In the genomic region with DNA sequence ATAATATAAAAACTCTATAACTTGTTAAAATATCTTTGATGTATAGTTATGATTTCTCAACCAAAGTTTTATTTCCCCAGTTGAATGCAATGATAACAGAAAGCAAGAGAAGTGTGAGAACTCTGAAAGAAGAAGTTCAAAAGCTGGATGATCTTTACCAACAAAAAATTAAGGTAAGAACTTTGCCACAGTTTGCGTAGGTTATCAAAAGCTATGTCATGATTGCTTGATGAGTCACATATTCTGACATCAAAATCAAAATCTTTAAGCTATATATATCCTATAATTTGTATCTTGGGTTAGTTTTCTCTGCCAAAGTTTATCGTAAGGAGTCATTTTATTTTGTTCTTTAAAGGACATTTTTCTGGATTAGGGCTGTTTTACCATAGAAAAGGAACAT, we compare ENCODE assay signal across 17 cellular contexts. TPM values are rescaled to one million over a fixed set of nuclear protein-coding genes. Genes with fewer than 3 reads are reported as not detected.
DNase-seq lines count a peak whose midpoint lies in the region; ATAC-seq and FAIRE-seq lines count a peak whose summit lies in the region.
"Had no signal": no experiment of that assay in that cellular context is flagged by ENCODE, and none has a peak within 500 bp of the region (broad histone marks: within the 10 kb centered on the region; RNA-seq: fewer than 3 reads in every experiment).

No MANE protein-coding gene starts in this region.

- H3K27me3 ChIP-seq in effector memory CD4-positive, alpha-beta T cell (replicated peaks; ENCODE audit: control insufficient read depth, insufficient read depth, low read length, poor library complexity, severe bottlenecking): no peaks in the 10 kb centered on the region
- H3K27me3 ChIP-seq in small intestine (ENCODE audit: control insufficient read depth in 2 of 2, insufficient read depth in 2 of 2, low read length in 2 of 2): no peaks in the 10 kb centered on the region
- H3K27me3 ChIP-seq: hepatocyte, SJSA1 had no signal

- peaks cover 30% of the 10 kb centered on the region for H3K4me1 ChIP-seq in effector memory CD4-positive, alpha-beta T cell (ENCODE audit: control insufficient read depth, insufficient read depth, low read length, poor library complexity, severe bottlenecking)
- peaks cover 0 to 6% of the 10 kb centered on the region in 2 donors for H3K4me1 ChIP-seq in small intestine (ENCODE audit: control insufficient read depth in 2 of 2, insufficient read depth in 1 of 2, low read depth in 1 of 2, low read length in 1 of 2)
- H3K4me1 ChIP-seq: SJSA1 had no signal

- WGBS in small intestine, 3 donors: 26 to 60% (median 42%) methylated on average over 2 of the region's 2 CpGs

- peak; percentile 44 to 62 for ATAC-seq in activated CD4-positive, CD25-positive, alpha-beta regulatory T cell treated with anti-CD3 and anti-CD28 coated beads, Interleukin-2, amount 50 U/mL, for 24 hours
- no peak for ATAC-seq in HG03460 (IDR thresholded peaks at IDR 0.05; ENCODE audit: unreplicated experiment)

- H3K4me3 ChIP-seq in SK-N-MC (0 out of 2 replicates have a peak overlapping the region, but pooled peaks have one; percentile 7), small intestine (ENCODE audit: low read depth in 1 of 2, low read length in 2 of 2) (no peak overlapping the region)
- H3K4me3 ChIP-seq in effector memory CD4-positive, alpha-beta T cell (ENCODE audit: insufficient read depth, low read depth, low read length, poor library complexity, severe bottlenecking): no peak overlapping the region
- H3K4me3 ChIP-seq: hepatocyte, lung, SJSA1 had no signal

- H3K27ac ChIP-seq in SK-N-MC: peak overlapping the region; percentile 93; the same call in 1 of the 2 replicates
- H3K27ac ChIP-seq in effector memory CD4-positive, alpha-beta T cell (ENCODE audit: insufficient read depth, low read length, poor library complexity, severe bottlenecking): peak overlapping the region; percentile 60
- H3K27ac ChIP-seq in small intestine (ENCODE audit: low read depth in 1 of 2, low read length in 1 of 2): no peak overlapping the region
- H3K27ac ChIP-seq: SJSA1 had no signal

- FAIRE-seq in small intestine (lab: Jason Lieb, UNC): no peak

- H3K9me3 ChIP-seq in SK-N-MC (ENCODE audit: low read depth, low read length) (no peaks in the 10 kb centered on the region), small intestine (ENCODE audit: control insufficient read depth, low read depth) (no peaks in the 10 kb centered on the region)
- H3K9me3 ChIP-seq in effector memory CD4-positive, alpha-beta T cell (ENCODE audit: control insufficient read depth, low read length): no peaks in the 10 kb centered on the region
- H3K9me3 ChIP-seq: SJSA1 had no signal

- no peak overlapping the region for H3K9ac ChIP-seq in SK-N-MC (ENCODE audit: insufficient read length)

- no peak for DNase-seq in activated CD4-positive, CD25-positive, alpha-beta regulatory T cell (lab: John Stamatoyannopoulos, UW)
- DNase-seq in SK-N-MC (ENCODE audit: low read depth, low spot score) (no peak), small intestine (peak; percentile 32), DMS53 (lab: John Stamatoyannopoulos, UW) (no peak)
- DNase-seq in effector memory CD4-positive, alpha-beta T cell: no peak
- no peak for DNase-seq in stimulated activated CD4-positive, alpha-beta T cell treated with anti-CD3 and anti-CD28 coated beads, Interleukin-15, amount 100 ng/mL, for 24 hours
- DNase-seq: activated CD4-positive, CD25-positive, alpha-beta regulatory T cell treated with anti-CD3 and anti-CD28 coated beads, Interleukin-2, amount 50 U/mL, for 72 hours; amygdala; DMS79 treated with DMSO at 0.1 percent for 48 hours; H9; NCI-H1436; stimulated activated CD4-positive, alpha-beta T cell treated with anti-CD3 and anti-CD28 coated beads, Interleukin-4, amount 100 ng/mL, for 24 hours had no signal

- H3K36me3 ChIP-seq in SK-N-MC (ENCODE audit: insufficient read depth, low read length): peaks cover 54% of the 10 kb centered on the region
- H3K36me3 ChIP-seq in effector memory CD4-positive, alpha-beta T cell (ENCODE audit: control insufficient read depth, insufficient read depth, low read length): peaks cover 3% of the 10 kb centered on the region
- no peaks in the 10 kb centered on the region for H3K36me3 ChIP-seq in small intestine (ENCODE audit: control insufficient read depth in 2 of 2, insufficient read depth in 2 of 2, low read length in 2 of 2)

RNA-seq across cellular contexts. Expression of a gene that starts 35.0 kb away (rescaled TPM):
- 10 to 100 TPM in 1 of 3 donors, under 1 TPM in 2; 0.81 to 16.0 (median 0.89) TPM for polyA plus RNA-seq in small intestine

RNA-seq across cellular contexts. Expression of a gene that starts 35.0 kb away (rescaled TPM):
- 1 to 10 TPM; 5.1 to 8.6 (median 6.7) TPM for polyA plus RNA-seq in small intestine

RNA-seq across cellular contexts. Expression of a gene that starts 49.2 kb away (rescaled TPM):
- 10 to 100 TPM; 11.2 to 14.6 (median 14.1) TPM for polyA plus RNA-seq in small intestine

Comparison
In these comparisons a context has a peak if more than half of its experiments do, and no peak if none do; other contexts are left out.
1. H3K27ac ChIP-seq: peak in SK-N-MC (single experiment) and effector memory CD4-positive, alpha-beta T cell (single experiment); none in small intestine (0 of 2).